Comparison of ENCODE assay signal across 27 cellular contexts in the genomic region with DNA sequence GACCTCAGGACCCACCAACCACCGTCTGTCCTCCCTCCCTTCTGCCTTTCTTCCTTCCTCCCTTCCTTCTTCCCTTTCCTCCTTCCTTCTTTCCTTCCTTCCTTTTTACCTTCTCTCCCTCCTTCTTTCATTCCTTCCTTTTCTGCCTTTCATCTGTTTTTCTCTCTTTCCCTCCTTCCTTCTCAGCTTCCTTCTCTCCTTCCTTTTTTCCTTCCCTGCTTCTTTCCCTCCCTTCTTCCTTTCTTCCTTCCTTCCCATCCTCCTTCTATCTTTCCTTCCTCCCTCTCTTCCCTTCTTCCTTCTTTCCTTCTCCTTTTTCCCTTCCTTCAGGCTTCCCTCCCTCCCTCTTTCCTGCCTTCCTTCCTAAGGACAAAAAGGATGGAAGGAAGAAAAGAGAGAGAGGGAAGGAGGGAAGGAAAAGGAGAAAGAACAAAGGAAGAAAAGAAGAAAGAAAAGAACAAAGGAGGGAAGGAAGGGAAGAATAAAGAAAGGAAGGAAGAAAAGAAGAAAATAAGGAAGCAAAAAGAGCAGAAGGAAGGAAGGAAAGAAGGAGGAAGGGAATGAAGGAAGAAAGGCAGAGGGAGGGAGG.
DNase-seq lines count a peak whose midpoint lies in the region; ATAC-seq, FAIRE-seq and TF ChIP-seq lines count a peak whose summit lies in the region.
"Had no signal": no experiment of that assay in that cellular context is flagged by ENCODE, and none has a peak within 500 bp of the region (broad histone marks: within the 10 kb centered on the region; RNA-seq: fewer than 3 reads in every experiment).

No MANE protein-coding gene starts in this region.

- no peak for ATAC-seq in GM12878
- ATAC-seq in HG03378 (IDR thresholded peaks at IDR 0.05; ENCODE audit: unreplicated experiment): no peak
- ATAC-seq in HG03469 (IDR thresholded peaks at IDR 0.05; ENCODE audit: unreplicated experiment): no peak
- ATAC-seq: A549, GM23338, HCT116 had no signal

- TF ChIP-seq CTCF in HEK293 (tag by site-specific recombination; IDR thresholded peaks at IDR 0.05) (no peak), GM12878 (IDR thresholded peaks at IDR 0.05 in 2 of 3, conservative IDR thresholded peaks at IDR 0.05 in 1 of 3; ENCODE audit: control insufficient read depth in 2 of 3, extremely low read depth in 1 of 3, insufficient read depth in 1 of 3, low read depth in 3 of 3, low read length in 3 of 3) (no peak), WERI-Rb-1 (IDR thresholded peaks at IDR 0.05; ENCODE audit: low read depth, low read length) (no peak)

- no peak overlapping the region for H3K18ac ChIP-seq in neuronal stem cell (ENCODE audit: low read length)

- no peak for TF ChIP-seq POLR2A in GM12878 (IDR thresholded peaks at IDR 0.05; ENCODE audit: low read depth, low read length)

- H4K20me1 ChIP-seq in GM12878 (ENCODE audit: control insufficient read depth, insufficient read depth): no peaks in the 10 kb centered on the region
- H4K20me1 ChIP-seq: BLaER1 treated with 17β-estradiol and CSF1 and Interleukin-3, amounts not matched to agents 10 nM and 100 nM had no signal

- H3K79me1 ChIP-seq in neuronal stem cell (ENCODE audit: low read depth, low read length): no peaks in the 10 kb centered on the region

- H3K9me3 ChIP-seq in HEK293 (ENCODE audit: control insufficient read depth, insufficient read depth, low read depth, low read length) (no peaks in the 10 kb centered on the region), GM12878 (replicated peaks; ENCODE audit: control insufficient read depth, insufficient read depth, low read length) (no peaks in the 10 kb centered on the region; the same call in 2 of the 3 replicates), neuronal stem cell (replicated peaks in 1 of 2; ENCODE audit: control insufficient read depth in 2 of 2, insufficient read depth in 1 of 2, low read depth in 1 of 2, low read length in 2 of 2) (peaks cover 0 to 2% of the 10 kb centered on the region in 2 donors), WERI-Rb-1 (ENCODE audit: severe bottlenecking) (peaks cover 17% of the 10 kb centered on the region)
- H3K9me3 ChIP-seq: BE2C had no signal

- no peak for TF ChIP-seq RAD21 in GM12878 (IDR thresholded peaks at IDR 0.05; ENCODE audit: insufficient read depth, low read depth, low read length)

- H4K91ac ChIP-seq in neuronal stem cell (ENCODE audit: low read depth, low read length, poor library complexity): no peak overlapping the region

- no peak overlapping the region for H2BK120ac ChIP-seq in neuronal stem cell (ENCODE audit: low read depth, low read length)

- DNase-seq in GM12878 (ENCODE audit: low read depth, low spot score) (no peak), neuronal stem cell (ENCODE audit: low spot score) (no peak), epidermal melanocyte (ENCODE audit: insufficient read length, low spot score) (no peak), WERI-Rb-1 (no peak)
- DNase-seq: 8988T; ACHN; AML-193; BE2C; CD4-positive, alpha-beta T cell; CD8-positive, alpha-beta memory T cell; DMS 273 treated with DMSO at 0.1 percent for 48 hours; DMS79; EL; GDM1; H9; HFFc6 had no signal

- H3K4me1 ChIP-seq in HEK293 (ENCODE audit: control insufficient read depth, insufficient read depth, low read length): no peaks in the 10 kb centered on the region
- H3K4me1 ChIP-seq in GM12878 (ENCODE audit: control insufficient read depth, insufficient read depth, low read length): no peaks in the 10 kb centered on the region
- no peaks in the 10 kb centered on the region for H3K4me1 ChIP-seq in neuronal stem cell (ENCODE audit: control insufficient read depth in 2 of 2, insufficient read depth in 1 of 2, low read depth in 1 of 2, low read length in 2 of 2)
- H3K4me1 ChIP-seq: A549; BE2C; BLaER1 treated with 17β-estradiol and CSF1 and Interleukin-3, amounts not matched to agents 10 nM and 100 nM had no signal

- POLR2A ChIA-PET in HEK293 (lab: Yijun Ruan, JAX) (no interaction called here), GM12878 (lab: Charles Lee) (no interaction called here)

- H3K4me3 ChIP-seq in HEK293 (ENCODE audit: low read depth, low read length) (no peak overlapping the region), GM12878 (no peak overlapping the region), neuronal stem cell (ENCODE audit: low read length in 2 of 2) (no peak overlapping the region), WERI-Rb-1 (ENCODE audit: low read depth, low read length) (no peak overlapping the region)
- H3K4me3 ChIP-seq: A549; BLaER1 treated with 17β-estradiol and CSF1 and Interleukin-3, amounts not matched to agents 10 nM and 100 nM; GM23338 had no signal

- intact Hi-C loops in GM12878 (cut with micrococcal nuclease; ENCODE audit: unreplicated experiment): no loop called here

- FAIRE-seq in GM12878 (lab: Jason Lieb, UNC): peak; percentile 31
- FAIRE-seq: A549, D721Med, GM12891, GM18507 had no signal

- H3K9ac ChIP-seq in GM12878 (ENCODE audit: control insufficient read depth, insufficient read depth, low read length) (no peak overlapping the region), neuronal stem cell (ENCODE audit: low read depth, low read length, poor library complexity) (no peak overlapping the region)
- H3K9ac ChIP-seq: BLaER1 treated with 17β-estradiol and CSF1 and Interleukin-3, amounts not matched to agents 10 nM and 100 nM had no signal

- no peak overlapping the region for H2BK12ac ChIP-seq in neuronal stem cell (ENCODE audit: low read length)

- no peak overlapping the region for H4K8ac ChIP-seq in neuronal stem cell (ENCODE audit: low read depth, low read length)

- no peaks in the 10 kb centered on the region for H3K27me3 ChIP-seq in GM12878 (replicated peaks in 1 of 2; ENCODE audit: control insufficient read depth in 2 of 2, insufficient read depth in 2 of 2, low read length in 1 of 2)
- H3K27me3 ChIP-seq in neuronal stem cell (ENCODE audit: control insufficient read depth in 3 of 3, insufficient read depth in 3 of 3, low read depth in 1 of 3, low read length in 3 of 3): no peaks in the 10 kb centered on the region
- peaks cover 20% of the 10 kb centered on the region for H3K27me3 ChIP-seq in WERI-Rb-1 (ENCODE audit: insufficient read depth, low read depth, severe bottlenecking)
- H3K27me3 ChIP-seq: BE2C; BLaER1 treated with 17β-estradiol and CSF1 and Interleukin-3, amounts not matched to agents 10 nM and 100 nM had no signal

- no peaks in the 10 kb centered on the region for H3K36me3 ChIP-seq in HEK293 (ENCODE audit: control insufficient read depth in 2 of 2, insufficient read depth in 1 of 2, low read length in 2 of 2)
- no peaks in the 10 kb centered on the region for H3K36me3 ChIP-seq in GM12878 (ENCODE audit: control insufficient read depth in 2 of 2, insufficient read depth in 2 of 2, low read length in 1 of 2)
- no peaks in the 10 kb centered on the region for H3K36me3 ChIP-seq in neuronal stem cell (replicated peaks in 1 of 2; ENCODE audit: control insufficient read depth in 2 of 2, insufficient read depth in 2 of 2, low read length in 2 of 2)
- no peaks in the 10 kb centered on the region for H3K36me3 ChIP-seq in WERI-Rb-1
- H3K36me3 ChIP-seq: BE2C; BLaER1 treated with 17β-estradiol and CSF1 and Interleukin-3, amounts not matched to agents 10 nM and 100 nM had no signal

- no peak overlapping the region for H3K23ac ChIP-seq in neuronal stem cell (ENCODE audit: low read depth, low read length, poor library complexity)

- H2BK15ac ChIP-seq in neuronal stem cell (ENCODE audit: low read length): no peak overlapping the region

- H3K4ac ChIP-seq in neuronal stem cell (ENCODE audit: low read length): no peak overlapping the region

- CTCF ChIA-PET in HEK293 (lab: Yijun Ruan, JAX) (no interaction called here), GM12878 (lab: Yijun Ruan, JAX) (no interaction called here)

- BruUV-seq in GM12878 (replicated peaks; lab: Mats Ljungman, UMichigan): no TSS peak

- no peak overlapping the region for H2AFZ ChIP-seq in GM12878 (ENCODE audit: control insufficient read depth, low read depth, low read length)
- no peak overlapping the region for H2AFZ ChIP-seq in neuronal stem cell (ENCODE audit: low read length)
- H2AFZ ChIP-seq: GM23338 had no signal

- RAD21 ChIA-PET in GM12878 (lab: Charles Lee; ENCODE audit: unreplicated experiment): no interaction called here

- in situ Hi-C loops in GM12878 (cut with MboI): no loop called here

- SMC1A ChIA-PET in GM12878 (lab: Charles Lee; ENCODE audit: uncharacterized antibody, unreplicated experiment): no interaction called here

- H3K4me2 ChIP-seq in GM12878 (ENCODE audit: control insufficient read depth, insufficient read depth) (no peak overlapping the region), neuronal stem cell (ENCODE audit: insufficient read depth, low read length, poor library complexity, severe bottlenecking) (no peak overlapping the region)
- H3K4me2 ChIP-seq: A549; BLaER1 treated with 17β-estradiol and CSF1 and Interleukin-3, amounts not matched to agents 10 nM and 100 nM; GM23338 had no signal

- H2AK5ac ChIP-seq in neuronal stem cell (ENCODE audit: low read depth, low read length): no peak overlapping the region

- H2BK5ac ChIP-seq in neuronal stem cell (ENCODE audit: low read length): peak overlapping the region; percentile 49

- H3K14ac ChIP-seq in neuronal stem cell (ENCODE audit: low read length): no peak overlapping the region

- 64% methylated on average over 1 of the region's 1 CpG for WGBS in GM12878 (ENCODE audit: insufficient coverage, insufficient replicate concordance, low lambda C conversion rate, missing lambda C conversion rate)
- no CpG with 5 or more reads among the region's 1 CpG for WGBS in neuronal stem cell (ENCODE audit: extremely low coverage in 2 of 2, insufficient read length in 2 of 2, insufficient replicate concordance in 1 of 2), 2 donors

- TF ChIP-seq EP300 in GM12878 (IDR thresholded peaks at IDR 0.05; ENCODE audit: borderline replicate concordance in 1 of 2, control insufficient read depth in 1 of 2, low read depth in 2 of 2, low read length in 2 of 2): no peak

- H3K27ac ChIP-seq in HEK293 (ENCODE audit: extremely low read depth, low read depth, low read length) (no peak overlapping the region), GM12878 (ENCODE audit: control insufficient read depth, insufficient read depth) (no peak overlapping the region), cingulate gyrus (ENCODE audit: low read depth, low read length) (peak overlapping the region; percentile 84), neuronal stem cell (replicated peaks; ENCODE audit: low read length) (no peak overlapping the region), WERI-Rb-1 (no peak overlapping the region)
- H3K27ac ChIP-seq: A549; BLaER1 treated with 17β-estradiol and CSF1 and Interleukin-3, amounts not matched to agents 10 nM and 100 nM had no signal

- H3K79me2 ChIP-seq in GM12878 (ENCODE audit: control insufficient read depth, insufficient read depth, low read length): no peaks in the 10 kb centered on the region

TF ChIP-seq in HEK293, 187 proteins besides CTCF, POLR2A, EP300 and RAD21:
- TF ChIP-seq BCL11A (tag by site-specific recombination; IDR thresholded peaks at IDR 0.05; ENCODE audit: low read depth) (no peak), ZNF366 (tag by site-specific recombination; conservative IDR thresholded peaks at IDR 0.05) (peak; percentile 98)

TF ChIP-seq in GM12878, 131 proteins besides CTCF, POLR2A, EP300 and RAD21 (continues in another document):
- no peak for TF ChIP-seq KAT2A (conservative IDR thresholded peaks at IDR 0.05; ENCODE audit: control insufficient read depth, low read depth, low read length)
- no peak for TF ChIP-seq NFXL1 (IDR thresholded peaks at IDR 0.05; ENCODE audit: borderline replicate concordance)
- TF ChIP-seq CHD2 (IDR thresholded peaks at IDR 0.05; ENCODE audit: borderline replicate concordance, low read depth, low read length): no peak
